Comparison of ENCODE assay signal across 17 cellular contexts in genomic region chr22:23088199-23088604, GRCh38. TPM values are rescaled to one million over a fixed set of nuclear protein-coding genes. Genes with fewer than 3 reads are reported as not detected.
A peak's percentile ranks its signal among the peaks of the same experiment; 100 is the strongest.
DNase-seq lines count a peak whose midpoint lies in the region; ATAC-seq and TF ChIP-seq lines count a peak whose summit lies in the region.
"Had no signal": no experiment of that assay in that cellular context is flagged by ENCODE, and none has a peak within 500 bp of the region (broad histone marks: within the 10 kb centered on the region; RNA-seq: fewer than 3 reads in every experiment).

No MANE protein-coding gene starts in this region.

- H3K4me1 ChIP-seq in H9 (ENCODE audit: insufficient read depth, low read length): no peaks in the 10 kb centered on the region; the same call in 1 of the 2 replicates

- no peak overlapping the region for H4K5ac ChIP-seq in H9 (ENCODE audit: insufficient read length, low read depth, low read length)

- H3K9me3 Mint-ChIP-seq in H9: no peaks in the 10 kb centered on the region
- no peaks in the 10 kb centered on the region for H3K9me3 Mint-ChIP-seq in activated T-helper 17 cell treated with anti-CD3 and anti-CD28 coated beads, Interleukin-2, amount 50 U/mL, for 72 hours
- H3K9me3 Mint-ChIP-seq: CD8-positive, alpha-beta memory T cell had no signal

- H2BK5ac ChIP-seq in H9 (ENCODE audit: insufficient read length, low read length): no peak overlapping the region

- H3K56ac ChIP-seq in H9 (ENCODE audit: insufficient read length, low read depth, low read length): no peak overlapping the region

- H3K9me3 ChIP-seq in H9 (ENCODE audit: control insufficient read depth, low read depth, low read length): no peaks in the 10 kb centered on the region

- no peaks in the 10 kb centered on the region for H3K27me3 ChIP-seq in H9 (ENCODE audit: insufficient read depth, low read length)

- no peak overlapping the region for H2AFZ ChIP-seq in H9 (ENCODE audit: low read length)
- H2AFZ ChIP-seq: PC-9 had no signal

- H4K20me1 ChIP-seq in H9 (ENCODE audit: control insufficient read depth, insufficient read depth, insufficient read length): peaks cover under 1% of the 10 kb centered on the region

- no peak overlapping the region for H3K27ac Mint-ChIP-seq in H9
- H3K27ac Mint-ChIP-seq in activated T-helper 17 cell treated with anti-CD3 and anti-CD28 coated beads, Interleukin-2, amount 50 U/mL, for 72 hours: no peak overlapping the region

- H3K79me2 ChIP-seq in H9 (ENCODE audit: insufficient read depth, low read length): no peaks in the 10 kb centered on the region

- no peak overlapping the region for H2BK120ac ChIP-seq in H9 (ENCODE audit: low read depth, low read length, poor library complexity, severe bottlenecking)

- ATAC-seq in activated T-helper 17 cell treated with anti-CD3 and anti-CD28 coated beads, Interleukin-2, amount 50 U/mL, for 72 hours (replicated peaks): peak; percentile 32
- ATAC-seq: activated CD4-positive, CD25-positive, alpha-beta regulatory T cell treated with anti-CD3 and anti-CD28 coated beads, Interleukin-2, amount 50 U/mL, for 24 hours had no signal

- no peak overlapping the region for H3K27ac ChIP-seq in H9 (ENCODE audit: insufficient read length, low read depth, low read length)
- H3K27ac ChIP-seq: PC-9 had no signal

- H3K23me2 ChIP-seq in H9 (ENCODE audit: insufficient read length, low read depth, low read length, poor library complexity, severe bottlenecking): no peaks in the 10 kb centered on the region

- no peak overlapping the region for H2BK15ac ChIP-seq in H9 (ENCODE audit: low read depth, low read length)

- H3K9ac ChIP-seq in H9 (ENCODE audit: extremely low read depth, insufficient read length, low read length): no peak overlapping the region

- H2BK20ac ChIP-seq in H9 (ENCODE audit: low read depth, low read length, poor library complexity, severe bottlenecking): no peak overlapping the region

- H3K36me3 Mint-ChIP-seq in H9 (ENCODE audit: insufficient read depth in 1 of 3, low read depth in 3 of 3): no peaks in the 10 kb centered on the region
- H3K36me3 Mint-ChIP-seq in activated T-helper 17 cell treated with anti-CD3 and anti-CD28 coated beads, Interleukin-2, amount 50 U/mL, for 72 hours (ENCODE audit: low read depth): no peaks in the 10 kb centered on the region
- H3K36me3 Mint-ChIP-seq: CD8-positive, alpha-beta memory T cell had no signal

- peaks cover 13% of the 10 kb centered on the region for H3K27me3 Mint-ChIP-seq in H9 (ENCODE audit: low read depth)
- H3K27me3 Mint-ChIP-seq in activated T-helper 17 cell treated with anti-CD3 and anti-CD28 coated beads, Interleukin-2, amount 50 U/mL, for 72 hours: no peaks in the 10 kb centered on the region
- H3K27me3 Mint-ChIP-seq: CD8-positive, alpha-beta memory T cell had no signal

- H3K23ac ChIP-seq in H9 (ENCODE audit: insufficient read length, low read depth, low read length): no peak overlapping the region

- peaks cover 21 to 31% of the 10 kb centered on the region in 2 experiments for H3K4me1 Mint-ChIP-seq in H9
- no peaks in the 10 kb centered on the region for H3K4me1 Mint-ChIP-seq in activated T-helper 17 cell treated with anti-CD3 and anti-CD28 coated beads, Interleukin-2, amount 50 U/mL, for 72 hours

- H3K18ac ChIP-seq in H9 (ENCODE audit: insufficient read length, low read depth, low read length): peak overlapping the region; percentile 15

- H4K8ac ChIP-seq in H9 (replicated peaks; ENCODE audit: insufficient read length, low read depth, low read length): no peak overlapping the region

- H4K91ac ChIP-seq in H9 (ENCODE audit: insufficient read length, low read depth, low read length): no peak overlapping the region

- no peaks in the 10 kb centered on the region for H3K79me1 ChIP-seq in H9 (ENCODE audit: insufficient read depth, low read depth, low read length, poor library complexity, severe bottlenecking)

- no peak overlapping the region for H3K4me2 ChIP-seq in H9 (ENCODE audit: insufficient read depth, insufficient read length, low read length)
- H3K4me2 ChIP-seq: PC-9 had no signal

- no peak overlapping the region for H3K4ac ChIP-seq in H9 (ENCODE audit: low read depth, low read length)

- no peak overlapping the region for H2AK5ac ChIP-seq in H9 (ENCODE audit: insufficient read length, low read length)

- DNase-seq in DMS53 (lab: John Stamatoyannopoulos, UW): peak; percentile 7
- no peak for DNase-seq in DMS53 treated with DMSO at 0.1 percent for 48 hours (lab: John Stamatoyannopoulos, UW; ENCODE audit: unreplicated experiment)
- DNase-seq in H9: peak; percentile 67
- peak; percentile 69 for DNase-seq in islet precursor cell
- no peak for DNase-seq in SKM-1 (lab: John Stamatoyannopoulos, UW; ENCODE audit: unreplicated experiment)
- DNase-seq in NAMALWA (ENCODE audit: low spot score): no peak
- DNase-seq in epidermal melanocyte (ENCODE audit: insufficient read length, low spot score): no peak
- DNase-seq: 8988T, hypothalamus, IMR-90, NCI-H1417, NCI-H446, substantia nigra had no signal

- H3K14ac ChIP-seq in H9 (ENCODE audit: insufficient read depth, low read length): peak overlapping the region; percentile 79

- WGBS in H9 (ENCODE audit: extremely low coverage, insufficient read length, low lambda C conversion rate): no CpG with 5 or more reads among the region's 8 CpGs

- TF ChIP-seq CTCF in H9 (conservative IDR thresholded peaks at IDR 0.05): no peak

- no peak overlapping the region for H2BK12ac ChIP-seq in H9 (ENCODE audit: insufficient read length, low read depth, low read length)

- H3K4me3 Mint-ChIP-seq in H9: no peak overlapping the region
- H3K4me3 Mint-ChIP-seq in activated T-helper 17 cell treated with anti-CD3 and anti-CD28 coated beads, Interleukin-2, amount 50 U/mL, for 72 hours: no peak overlapping the region
- H3K4me3 Mint-ChIP-seq: CD8-positive, alpha-beta memory T cell had no signal

- H3T11ph ChIP-seq in H9 (ENCODE audit: low read length): no peak overlapping the region

RNA-seq across cellular contexts. Expression of gene GNAZ, which starts 17.9 kb away (rescaled TPM):
- total RNA-seq in H9 (2021): 5.0 and 5.2 TPM in 2 replicates
- 1 to 10 TPM in 1 of 2 donors, under 1 TPM in 1; 0.37 to 2.0 TPM for total RNA-seq in activated T-helper 17 cell treated with anti-CD3 and anti-CD28 coated beads, Interleukin-2, amount 50 U/mL, for 72 hours

RNA-seq across cellular contexts. Expression of gene RSPH14, which starts 53.6 kb away (rescaled TPM):
- not detected in 2 replicates for total RNA-seq in H9 (2021)
- not detected for total RNA-seq in activated T-helper 17 cell treated with anti-CD3 and anti-CD28 coated beads, Interleukin-2, amount 50 U/mL, for 72 hours
- total RNA-seq: CD8-positive, alpha-beta memory T cell; IMR-90 had no signal

RNA-seq across cellular contexts. Expression of gene RAB36, which starts 57.1 kb away (rescaled TPM):
- total RNA-seq in H9 (2021): 0.92 and 1.4 TPM in 2 replicates
- total RNA-seq in activated T-helper 17 cell treated with anti-CD3 and anti-CD28 coated beads, Interleukin-2, amount 50 U/mL, for 72 hours: under 1 TPM; 0.61 to 0.80 TPM

Comparison
In these comparisons a context has a peak if more than half of its experiments do, and no peak if none do; other contexts are left out.
1. DNase-seq: peak in DMS53 (single experiment), H9 (single experiment) and islet precursor cell (single experiment); none in DMS53 treated with DMSO at 0.1 percent for 48 hours (single experiment), SKM-1 (single experiment), NAMALWA (single experiment) and epidermal melanocyte (single experiment).